In the genomic region with DNA sequence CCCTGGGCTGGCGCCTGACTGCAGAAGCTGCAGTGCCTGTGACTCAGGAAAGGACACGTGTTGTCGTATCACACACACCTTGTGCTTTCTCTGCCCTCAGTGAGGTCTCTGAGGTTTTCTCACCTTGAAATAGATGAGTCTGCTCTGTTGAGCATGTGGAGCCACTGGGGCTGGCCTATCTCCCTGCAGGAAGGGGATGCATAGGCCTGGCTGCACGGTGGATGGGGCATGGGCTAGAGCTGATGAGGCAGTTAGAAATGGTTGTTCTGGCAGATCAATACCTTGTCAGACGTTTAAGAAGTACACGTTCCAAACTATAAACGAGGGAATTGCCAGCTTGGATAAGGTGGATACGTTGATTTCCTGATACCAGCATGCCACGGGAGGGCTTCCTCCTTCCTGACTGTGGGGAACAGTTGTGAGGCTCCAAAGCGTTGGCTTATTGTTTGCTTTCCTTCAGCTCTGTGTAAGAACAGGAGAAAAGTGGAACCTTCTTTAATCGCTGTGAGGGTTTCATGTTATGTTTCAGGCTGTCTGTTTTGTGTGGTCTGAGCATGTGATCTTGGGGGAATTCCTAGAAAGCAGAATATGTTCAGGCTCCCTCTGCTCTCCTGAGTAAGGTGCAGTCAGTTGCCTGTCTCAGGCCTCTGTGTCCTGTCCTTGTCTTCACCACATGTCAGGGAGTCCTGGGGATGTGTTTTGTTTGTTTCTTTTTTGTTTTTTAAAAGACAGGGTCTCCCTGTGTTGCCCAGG, we compare ENCODE assay signal across 8 cellular contexts. TPM values are rescaled to one million over a fixed set of nuclear protein-coding genes. Genes with fewer than 3 reads are reported as not detected.
DNase-seq lines count a peak whose midpoint lies in the region; ATAC-seq and TF ChIP-seq lines count a peak whose summit lies in the region.

No MANE protein-coding gene starts in this region.

- peak; percentile 55 for DNase-seq in activated T-cell treated with anti-CD3 and anti-CD28 coated beads, Interleukin-2, amount 50 U/mL, for 24 hours
- peak; percentile 10 to 13 for DNase-seq in stimulated activated CD4-positive, alpha-beta T cell treated with anti-CD3 and anti-CD28 coated beads, Interleukin-4, amount 100 ng/mL, for 4 hours
- no peak for DNase-seq in Peyer's patch
- no peak for DNase-seq in dorsolateral prefrontal cortex
- DNase-seq in Caco-2: no peak
- DNase-seq in iPS-NIHi11 (ENCODE audit: low spot score): no peak

- H3K9me3 ChIP-seq in Peyer's patch (no peaks in the 10 kb centered on the region), Caco-2 (no peaks in the 10 kb centered on the region)

- intact Hi-C loops in dorsolateral prefrontal cortex (cut with DNase I) (no loop called here), Caco-2 (cut with micrococcal nuclease; ENCODE audit: unreplicated experiment) (no loop called here)

- peaks cover 28% of the 10 kb centered on the region for H3K4me1 Mint-ChIP-seq in activated T-cell treated with anti-CD3 and anti-CD28 coated beads, Interleukin-2, amount 50 U/mL, for 24 hours (ENCODE audit: low read depth)
- no peaks in the 10 kb centered on the region for H3K4me1 Mint-ChIP-seq in Caco-2 (ENCODE audit: low read depth, unreplicated experiment)

- H3K27me3 ChIP-seq in Peyer's patch (no peaks in the 10 kb centered on the region), dorsolateral prefrontal cortex (no peaks in the 10 kb centered on the region), Caco-2 (replicated peaks; ENCODE audit: control insufficient read depth, insufficient read depth, low read length) (no peaks in the 10 kb centered on the region)

- peak overlapping the region; percentile 87 for H3K27ac Mint-ChIP-seq in activated T-cell treated with anti-CD3 and anti-CD28 coated beads, Interleukin-2, amount 50 U/mL, for 24 hours
- H3K27ac Mint-ChIP-seq in Caco-2 (ENCODE audit: unreplicated experiment): no peak overlapping the region

- TF ChIP-seq POLR2A in Peyer's patch (IDR thresholded peaks at IDR 0.05): no peak

- H3K9me3 Mint-ChIP-seq in activated T-cell treated with anti-CD3 and anti-CD28 coated beads, Interleukin-2, amount 50 U/mL, for 24 hours: no peaks in the 10 kb centered on the region
- no peaks in the 10 kb centered on the region for H3K9me3 Mint-ChIP-seq in Caco-2 (ENCODE audit: unreplicated experiment)

- H3K36me3 ChIP-seq in Peyer's patch (peaks cover 0 to 50% (median 0%) of the 10 kb centered on the region in 3 donors), Caco-2 (ENCODE audit: control insufficient read depth, insufficient read depth, low read length) (peaks cover 5% of the 10 kb centered on the region)

- H3K27ac ChIP-seq in Peyer's patch (peak overlapping the region in 1 of 4 donors; percentile 13), dorsolateral prefrontal cortex (peak overlapping the region in 9 of 59 donors; percentile 4 to 42 (median 20))

- H3K4me1 ChIP-seq in Peyer's patch: peaks cover 0 to 16% (median 0%) of the 10 kb centered on the region in 4 donors
- no peaks in the 10 kb centered on the region for H3K4me1 ChIP-seq in Caco-2

- BruUV-seq in Caco-2 (replicated peaks; lab: Mats Ljungman, UMichigan): no TSS peak

- H3K4me3 ChIP-seq in Peyer's patch (no peak overlapping the region), dorsolateral prefrontal cortex (no peak overlapping the region), Caco-2 (ENCODE audit: low read depth, low read length) (no peak overlapping the region)

- CTCF ChIA-PET in Caco-2 (lab: Charles Lee): no interaction called here

- peaks cover 79% of the 10 kb centered on the region for H3K36me3 Mint-ChIP-seq in activated T-cell treated with anti-CD3 and anti-CD28 coated beads, Interleukin-2, amount 50 U/mL, for 24 hours (ENCODE audit: low read depth)
- peaks cover 59% of the 10 kb centered on the region for H3K36me3 Mint-ChIP-seq in Caco-2 (ENCODE audit: insufficient read depth, unreplicated experiment)

- TF ChIP-seq CTCF in Peyer's patch (IDR thresholded peaks at IDR 0.05) (no peak), dorsolateral prefrontal cortex (IDR thresholded peaks at IDR 0.05 in 54 of 56, conservative IDR thresholded peaks at IDR 0.05 in 2 of 56; ENCODE audit: low read depth in 1 of 56, partially characterized antibody in 56 of 56) (no peak), Caco-2 (IDR thresholded peaks at IDR 0.05; ENCODE audit: insufficient read depth in 1 of 2, low read depth in 1 of 2, low read length in 1 of 2, severe bottlenecking in 1 of 2, unreplicated experiment in 1 of 2) (no peak)

- H3K27me3 Mint-ChIP-seq in activated T-cell treated with anti-CD3 and anti-CD28 coated beads, Interleukin-2, amount 50 U/mL, for 24 hours: no peaks in the 10 kb centered on the region
- H3K27me3 Mint-ChIP-seq in Caco-2 (ENCODE audit: insufficient read depth, unreplicated experiment): no peaks in the 10 kb centered on the region

- POLR2A ChIA-PET in Caco-2 (lab: Charles Lee): no interaction called here

- H3K4me3 Mint-ChIP-seq in activated T-cell treated with anti-CD3 and anti-CD28 coated beads, Interleukin-2, amount 50 U/mL, for 24 hours: peak overlapping the region; percentile 45
- no peak overlapping the region for H3K4me3 Mint-ChIP-seq in Caco-2 (ENCODE audit: unreplicated experiment)

- ATAC-seq in GM18907 (IDR thresholded peaks at IDR 0.05; ENCODE audit: unreplicated experiment) (peak; percentile 64), HG03095 (IDR thresholded peaks at IDR 0.05; ENCODE audit: unreplicated experiment) (peak; percentile 57)

RNA-seq across cellular contexts. Expression of gene PCNT, which starts 44.8 kb away (rescaled TPM):
- total RNA-seq in Peyer's patch: 100 to 1,000 TPM in 1 of 4 donors, 10 to 100 TPM in 3; 29.2 to 119 (median 59.5) TPM
- 100 to 1,000 TPM in 14 of 120 experiments, 10 to 100 TPM in 106; 48.0 to 125 (median 79.1) TPM for total RNA-seq in dorsolateral prefrontal cortex
- 38.4 and 44.2 TPM in 2 replicates for total RNA-seq in Caco-2 (2022)

RNA-seq across cellular contexts. Expression of gene C21orf58, which starts 45.0 kb away (rescaled TPM):
- total RNA-seq in Peyer's patch (10 to 100 TPM in 2 of 4 donors, 1 to 10 TPM in 2; 4.6 to 20.6 (median 11.4) TPM), dorsolateral prefrontal cortex (10 to 100 TPM in 1 of 120 experiments, 1 to 10 TPM in 119; 2.4 to 11.8 (median 5.4) TPM), Caco-2 (2022) (17.7 and 18.6 TPM in 2 replicates)

Comparison
In these comparisons a context has a peak if more than half of its experiments do, and no peak if none do; other contexts are left out.
1. DNase-seq: peak in activated T-cell treated with anti-CD3 and anti-CD28 coated beads, Interleukin-2, amount 50 U/mL, for 24 hours (single experiment) and stimulated activated CD4-positive, alpha-beta T cell treated with anti-CD3 and anti-CD28 coated beads, Interleukin-4, amount 100 ng/mL, for 4 hours (2 of 2); none in Peyer's patch (0 of 3), dorsolateral prefrontal cortex (0 of 10), Caco-2 (0 of 2) and iPS-NIHi11 (single experiment).